In the genomic region with DNA sequence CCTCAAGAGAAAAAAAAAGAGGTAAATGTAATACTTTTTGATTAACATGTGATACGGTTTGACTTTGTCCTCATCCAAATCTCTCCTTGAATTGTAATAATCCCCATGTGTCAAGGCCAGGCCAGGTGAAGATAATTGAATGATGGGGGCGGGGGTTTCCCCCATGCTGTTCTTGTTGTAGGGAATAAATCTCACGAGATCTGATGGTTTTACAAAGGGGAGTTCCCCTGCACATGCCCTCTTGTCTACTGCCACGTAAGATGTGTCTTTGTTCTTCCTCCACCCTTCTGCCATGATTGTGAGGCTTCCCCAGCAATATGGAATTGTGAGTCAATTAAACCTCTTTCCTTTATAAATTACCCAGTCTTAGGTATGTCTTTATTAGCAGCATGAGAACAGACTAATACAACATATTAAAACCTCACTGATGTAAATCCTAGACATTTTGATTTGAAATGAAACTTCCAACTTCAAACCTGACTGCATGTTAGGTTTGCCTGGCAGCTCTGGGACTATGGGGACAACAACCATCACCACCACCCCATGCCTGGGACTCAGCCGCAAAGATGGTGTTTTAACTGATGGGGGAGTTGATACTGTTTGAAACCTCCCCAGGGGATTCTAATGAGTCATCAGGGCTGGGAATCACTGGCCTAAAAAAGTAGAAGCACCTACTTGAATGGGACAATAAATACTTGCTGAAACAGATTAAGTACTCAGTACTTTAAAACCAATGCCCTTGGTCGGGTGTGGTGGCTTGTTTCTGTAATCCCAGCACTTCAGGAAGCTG, we compare ENCODE assay signal across 11 cellular contexts. TPM values are rescaled to one million over a fixed set of nuclear protein-coding genes. Genes with fewer than 3 reads are reported as not detected.
DNase-seq lines count a peak whose midpoint lies in the region; ATAC-seq and TF ChIP-seq lines count a peak whose summit lies in the region.
"Had no signal": no experiment of that assay in that cellular context is flagged by ENCODE, and none has a peak within 500 bp of the region (broad histone marks: within the 10 kb centered on the region; RNA-seq: fewer than 3 reads in every experiment).

No MANE protein-coding gene starts in this region.

- no peaks in the 10 kb centered on the region for H3K36me3 Mint-ChIP-seq in Calu3 (ENCODE audit: insufficient read depth, unreplicated experiment)
- no peaks in the 10 kb centered on the region for H3K36me3 Mint-ChIP-seq in activated T-helper 1 cell treated with anti-CD3 and anti-CD28 coated beads, Interleukin-12 subunit alpha, Interleukin-12 subunit beta, Interleukin-2, Interleukin-4 antibody, amounts not matched to agents 30 ng/mL and 10 ng/mL and 1 ng/mL, durations not matched to agents 14 hours and 24 hours and 36 hours (ENCODE audit: low read depth)

- no peaks in the 10 kb centered on the region for H3K9me3 Mint-ChIP-seq in Calu3 (ENCODE audit: low read depth, unreplicated experiment)
- peaks cover 3% of the 10 kb centered on the region for H3K9me3 Mint-ChIP-seq in activated T-helper 1 cell treated with anti-CD3 and anti-CD28 coated beads, Interleukin-12 subunit alpha, Interleukin-12 subunit beta, Interleukin-2, Interleukin-4 antibody, amounts not matched to agents 30 ng/mL and 10 ng/mL and 1 ng/mL, durations not matched to agents 14 hours and 24 hours and 36 hours

- TF ChIP-seq CTCF in GM10248 (IDR thresholded peaks at IDR 0.05; ENCODE audit: control extremely low read depth, extremely low read depth, low read depth, missing control alignments) (no peak), Calu3 (IDR thresholded peaks at IDR 0.05; ENCODE audit: unreplicated experiment) (no peak)

- intact Hi-C loops in Calu3 (cut with micrococcal nuclease; ENCODE audit: unreplicated experiment), result no loop called here
- intact Hi-C loops in activated T-helper 1 cell treated with anti-CD3 and anti-CD28 coated beads, Interleukin-12 subunit alpha, Interleukin-12 subunit beta, Interleukin-2, Interleukin-4 antibody, amounts not matched to agents 30 ng/mL and 10 ng/mL and 1 ng/mL, durations not matched to agents 14 hours and 24 hours and 36 hours (cut with micrococcal nuclease), result no loop called here

- no peaks in the 10 kb centered on the region for H3K4me1 Mint-ChIP-seq in Calu3 (ENCODE audit: low read depth, unreplicated experiment)
- H3K4me1 Mint-ChIP-seq in activated T-helper 1 cell treated with anti-CD3 and anti-CD28 coated beads, Interleukin-12 subunit alpha, Interleukin-12 subunit beta, Interleukin-2, Interleukin-4 antibody, amounts not matched to agents 30 ng/mL and 10 ng/mL and 1 ng/mL, durations not matched to agents 14 hours and 24 hours and 36 hours (ENCODE audit: low read depth), result peaks cover 6% of the 10 kb centered on the region

- no peaks in the 10 kb centered on the region for H3K27me3 Mint-ChIP-seq in Calu3 (ENCODE audit: unreplicated experiment)
- peaks cover 10% of the 10 kb centered on the region for H3K27me3 Mint-ChIP-seq in activated T-helper 1 cell treated with anti-CD3 and anti-CD28 coated beads, Interleukin-12 subunit alpha, Interleukin-12 subunit beta, Interleukin-2, Interleukin-4 antibody, amounts not matched to agents 30 ng/mL and 10 ng/mL and 1 ng/mL, durations not matched to agents 14 hours and 24 hours and 36 hours (ENCODE audit: insufficient read depth)

- no peak overlapping the region for H3K4me3 Mint-ChIP-seq in Calu3 (ENCODE audit: low read depth, unreplicated experiment)
- H3K4me3 Mint-ChIP-seq in activated T-helper 1 cell treated with anti-CD3 and anti-CD28 coated beads, Interleukin-12 subunit alpha, Interleukin-12 subunit beta, Interleukin-2, Interleukin-4 antibody, amounts not matched to agents 30 ng/mL and 10 ng/mL and 1 ng/mL, durations not matched to agents 14 hours and 24 hours and 36 hours, result no peak overlapping the region

- no TSS peak for BruUV-seq in Calu3 (replicated peaks; lab: Mats Ljungman, UMichigan)

- peak; percentile 11 for DNase-seq in GM10248 (ENCODE audit: extremely low spot score)
- DNase-seq in activated T-cell treated with anti-CD3 and anti-CD28 coated beads for 4 hours, result peak; percentile 30
- DNase-seq in stimulated activated CD4-positive, alpha-beta T cell treated with anti-CD3 and anti-CD28 coated beads, Interleukin-15, amount 100 ng/mL, for 24 hours, result peak; percentile 59
- DNase-seq in GM19238 (ENCODE audit: insufficient read length, low spot score), result no peak
- DNase-seq in Calu3, result no peak
- DNase-seq in NCI-H1417 (lab: John Stamatoyannopoulos, UW), result no peak
- DNase-seq in activated T-helper 1 cell treated with anti-CD3 and anti-CD28 coated beads, Interleukin-12 subunit alpha, Interleukin-12 subunit beta, Interleukin-2, Interleukin-4 antibody, amounts not matched to agents 30 ng/mL and 10 ng/mL and 1 ng/mL, durations not matched to agents 14 hours and 24 hours and 36 hours (ENCODE audit: low spot score), result no peak
- DNase-seq: DMS53, NCI-H524 treated with DMSO at 0.1 percent for 48 hours, spleen had no signal

- ATAC-seq in HG02588 (IDR thresholded peaks at IDR 0.05; ENCODE audit: unreplicated experiment), result peak; percentile 56

- CTCF ChIA-PET in GM10248 (lab: Yijun Ruan, JAX) (no interaction called here), Calu3 (lab: Charles Lee) (no interaction called here)

- POLR2A ChIA-PET in GM10248 (lab: Yijun Ruan, JAX), result no interaction called here

- H3K27ac Mint-ChIP-seq in Calu3 (ENCODE audit: unreplicated experiment), result no peak overlapping the region
- no peak overlapping the region for H3K27ac Mint-ChIP-seq in activated T-helper 1 cell treated with anti-CD3 and anti-CD28 coated beads, Interleukin-12 subunit alpha, Interleukin-12 subunit beta, Interleukin-2, Interleukin-4 antibody, amounts not matched to agents 30 ng/mL and 10 ng/mL and 1 ng/mL, durations not matched to agents 14 hours and 24 hours and 36 hours

RNA-seq across cellular contexts. Expression of a gene that starts 32.8 kb away (rescaled TPM):
- total RNA-seq in Calu3 (2022), result 78.8 and 80.2 TPM in 2 replicates
- total RNA-seq in activated T-helper 1 cell treated with anti-CD3 and anti-CD28 coated beads, Interleukin-12 subunit alpha, Interleukin-12 subunit beta, Interleukin-2, Interleukin-4 antibody, amounts not matched to agents 30 ng/mL and 10 ng/mL and 1 ng/mL, durations not matched to agents 14 hours and 24 hours and 36 hours, result 22.7 and 23.1 TPM in 2 replicates

Comparison
In these comparisons a context has a peak if more than half of its experiments do, and no peak if none do; other contexts are left out.
1. DNase-seq: peak in GM10248 (single experiment), activated T-cell treated with anti-CD3 and anti-CD28 coated beads for 4 hours (single experiment) and stimulated activated CD4-positive, alpha-beta T cell treated with anti-CD3 and anti-CD28 coated beads, Interleukin-15, amount 100 ng/mL, for 24 hours (single experiment); none in GM19238 (single experiment), Calu3 (single experiment), NCI-H1417 (0 of 3) and activated T-helper 1 cell treated with anti-CD3 and anti-CD28 coated beads, Interleukin-12 subunit alpha, Interleukin-12 subunit beta, Interleukin-2, Interleukin-4 antibody, amounts not matched to agents 30 ng/mL and 10 ng/mL and 1 ng/mL, durations not matched to agents 14 hours and 24 hours and 36 hours (single experiment).